ENCODE assay signal across 10 cellular contexts in genomic region chr2:118269408-118270051, GRCh38.
DNase-seq lines count a peak whose midpoint lies in the region; ATAC-seq and TF ChIP-seq lines count a peak whose summit lies in the region.
"Had no signal": no experiment of that assay in that cellular context is flagged by ENCODE, and none has a peak within 500 bp of the region (broad histone marks: within the 10 kb centered on the region; RNA-seq: fewer than 3 reads in every experiment).

No MANE protein-coding gene starts in this region.

- H3K27me3 ChIP-seq in A673 (replicated peaks; ENCODE audit: insufficient read depth, low read depth, low read length, poor library complexity) (peaks cover 3% of the 10 kb centered on the region), Karpas-422 (ENCODE audit: low read length) (no peaks in the 10 kb centered on the region)
- H3K27me3 ChIP-seq in naive thymus-derived CD4-positive, alpha-beta T cell (ENCODE audit: control insufficient read depth in 2 of 2, insufficient read depth in 2 of 2, low read length in 2 of 2): no peaks in the 10 kb centered on the region

- TF ChIP-seq CTCF in A673 (conservative IDR thresholded peaks at IDR 0.05; ENCODE audit: low read depth, low read length): peak; percentile 20; the same call in 1 of the 2 replicates
- peak; percentile 39 for TF ChIP-seq CTCF in endothelial cell (IDR thresholded peaks at IDR 0.05; ENCODE audit: unreplicated experiment)
- no peak for TF ChIP-seq CTCF in GM20000 (IDR thresholded peaks at IDR 0.05; ENCODE audit: extremely low read depth, missing control alignments)

- H3K9me3 Mint-ChIP-seq in endothelial cell (ENCODE audit: unreplicated experiment): no peaks in the 10 kb centered on the region
- no peaks in the 10 kb centered on the region for H3K9me3 Mint-ChIP-seq in naive thymus-derived CD4-positive, alpha-beta T cell
- H3K9me3 Mint-ChIP-seq in activated CD4-positive, alpha-beta T cell treated with anti-CD3 and anti-CD28 coated beads for 36 hours (ENCODE audit: low read depth): no peaks in the 10 kb centered on the region

- H3K27ac ChIP-seq in A673 (ENCODE audit: low read depth, low read length, poor library complexity, severe bottlenecking) (no peak overlapping the region), Karpas-422 (ENCODE audit: low read length) (no peak overlapping the region)
- no peak overlapping the region for H3K27ac ChIP-seq in naive thymus-derived CD4-positive, alpha-beta T cell (ENCODE audit: low read depth, low read length)

- no peak overlapping the region for H2AFZ ChIP-seq in Karpas-422 (ENCODE audit: low read length)

- H3K36me3 ChIP-seq in A673 (ENCODE audit: insufficient read depth, low read length, poor library complexity, severe bottlenecking) (no peaks in the 10 kb centered on the region), Karpas-422 (ENCODE audit: insufficient read depth, low read length) (no peaks in the 10 kb centered on the region)
- no peaks in the 10 kb centered on the region for H3K36me3 ChIP-seq in naive thymus-derived CD4-positive, alpha-beta T cell (ENCODE audit: control insufficient read depth in 2 of 3, insufficient read depth in 3 of 3, low read length in 3 of 3)

- H3K4me3 Mint-ChIP-seq in endothelial cell (ENCODE audit: unreplicated experiment): no peak overlapping the region
- H3K4me3 Mint-ChIP-seq in naive thymus-derived CD4-positive, alpha-beta T cell: no peak overlapping the region
- H3K4me3 Mint-ChIP-seq in activated CD4-positive, alpha-beta T cell treated with anti-CD3 and anti-CD28 coated beads for 36 hours: no peak overlapping the region
- H3K4me3 Mint-ChIP-seq: CD14-positive monocyte had no signal

- H3K9me3 ChIP-seq in A673 (ENCODE audit: low read depth, low read length, poor library complexity, severe bottlenecking): no peaks in the 10 kb centered on the region
- no peaks in the 10 kb centered on the region for H3K9me3 ChIP-seq in Karpas-422 (ENCODE audit: low read length)
- no peaks in the 10 kb centered on the region for H3K9me3 ChIP-seq in naive thymus-derived CD4-positive, alpha-beta T cell (ENCODE audit: control insufficient read depth in 2 of 3, low read length in 3 of 3)

- intact Hi-C loops in A673 (cut with micrococcal nuclease; ENCODE audit: unreplicated experiment): no loop called here
- intact Hi-C loops in naive thymus-derived CD4-positive, alpha-beta T cell (cut with micrococcal nuclease): no loop called here
- intact Hi-C loops in activated CD4-positive, alpha-beta T cell treated with anti-CD3 and anti-CD28 coated beads for 36 hours (cut with DNase I, micrococcal nuclease): no loop called here

- H3K4me1 Mint-ChIP-seq in endothelial cell (ENCODE audit: unreplicated experiment): no peaks in the 10 kb centered on the region
- no peaks in the 10 kb centered on the region for H3K4me1 Mint-ChIP-seq in naive thymus-derived CD4-positive, alpha-beta T cell
- no peaks in the 10 kb centered on the region for H3K4me1 Mint-ChIP-seq in activated CD4-positive, alpha-beta T cell treated with anti-CD3 and anti-CD28 coated beads for 36 hours
- H3K4me1 Mint-ChIP-seq: CD14-positive monocyte had no signal

- no peak overlapping the region for H3K4me2 ChIP-seq in Karpas-422 (ENCODE audit: low read depth, low read length, poor library complexity, severe bottlenecking)

- H3K4me3 ChIP-seq in A673 (ENCODE audit: low read depth, low read length, poor library complexity, severe bottlenecking): no peak overlapping the region
- no peak overlapping the region for H3K4me3 ChIP-seq in Karpas-422 (ENCODE audit: low read length)
- no peak overlapping the region for H3K4me3 ChIP-seq in naive thymus-derived CD4-positive, alpha-beta T cell (ENCODE audit: low read length)

- peak; percentile 89 for ATAC-seq in GM18867 (IDR thresholded peaks at IDR 0.05; ENCODE audit: unreplicated experiment)
- no peak for ATAC-seq in naive thymus-derived CD4-positive, alpha-beta T cell
- no peak for ATAC-seq in activated CD4-positive, alpha-beta T cell treated with anti-CD3 and anti-CD28 coated beads for 36 hours

- no peak for DNase-seq in A673 (ENCODE audit: low spot score)
- peak; percentile 51 for DNase-seq in Karpas-422
- DNase-seq in endothelial cell (ENCODE audit: low spot score): no peak
- DNase-seq in NCI-H128 (lab: John Stamatoyannopoulos, UW; ENCODE audit: unreplicated experiment): no peak
- no peak for DNase-seq in naive thymus-derived CD4-positive, alpha-beta T cell
- no peak for DNase-seq in activated CD4-positive, alpha-beta T cell treated with anti-CD3 and anti-CD28 coated beads for 36 hours
- DNase-seq in GM20000 (ENCODE audit: low spot score): no peak
- DNase-seq: NCI-H446 had no signal

- POLR2A ChIA-PET in A673 (lab: Charles Lee; ENCODE audit: low non-redundant PET): no interaction called here
- POLR2A ChIA-PET in naive thymus-derived CD4-positive, alpha-beta T cell (lab: Charles Lee): no interaction called here
- POLR2A ChIA-PET in activated CD4-positive, alpha-beta T cell treated with anti-CD3 and anti-CD28 coated beads for 36 hours (lab: Charles Lee): no interaction called here

- no peaks in the 10 kb centered on the region for H3K9me2 ChIP-seq in Karpas-422 (replicated peaks; ENCODE audit: insufficient read depth, low read length)

- BruUV-seq in A673 (replicated peaks; lab: Mats Ljungman, UMichigan): no TSS peak

- no peaks in the 10 kb centered on the region for H3K27me3 Mint-ChIP-seq in endothelial cell (ENCODE audit: unreplicated experiment)
- H3K27me3 Mint-ChIP-seq in naive thymus-derived CD4-positive, alpha-beta T cell: peaks cover 4 to 19% (median 12%) of the 10 kb centered on the region in 5 donors
- H3K27me3 Mint-ChIP-seq in activated CD4-positive, alpha-beta T cell treated with anti-CD3 and anti-CD28 coated beads for 36 hours: peaks cover 7% of the 10 kb centered on the region

- H4K20me1 ChIP-seq in Karpas-422 (ENCODE audit: insufficient read depth, low read depth, low read length): no peaks in the 10 kb centered on the region

- CTCF ChIA-PET in A673 (lab: Charles Lee): no interaction called here
- CTCF ChIA-PET in naive thymus-derived CD4-positive, alpha-beta T cell (lab: Charles Lee): interaction anchor here (0.7 kb wide), 1 partner anchor 351 kb away, joined by 4 read pairs; no protein-coding TSS in a partner anchor
- CTCF ChIA-PET in activated CD4-positive, alpha-beta T cell treated with anti-CD3 and anti-CD28 coated beads for 36 hours (lab: Charles Lee): interaction anchor here (0.5 to 0.7 kb wide), 2 partner anchors 237 to 583 kb away, joined by 3 read pairs; no protein-coding TSS in a partner anchor

- H3K79me2 ChIP-seq in Karpas-422 (ENCODE audit: low read length): no peaks in the 10 kb centered on the region

- H3K36me3 Mint-ChIP-seq in endothelial cell (ENCODE audit: low read depth, unreplicated experiment): no peaks in the 10 kb centered on the region
- H3K36me3 Mint-ChIP-seq in naive thymus-derived CD4-positive, alpha-beta T cell: no peaks in the 10 kb centered on the region
- no peaks in the 10 kb centered on the region for H3K36me3 Mint-ChIP-seq in activated CD4-positive, alpha-beta T cell treated with anti-CD3 and anti-CD28 coated beads for 36 hours (ENCODE audit: low read depth)
- H3K36me3 Mint-ChIP-seq: CD14-positive monocyte had no signal

- no peaks in the 10 kb centered on the region for H3K4me1 ChIP-seq in A673 (ENCODE audit: insufficient read depth, low read length, poor library complexity, severe bottlenecking)
- H3K4me1 ChIP-seq in Karpas-422 (ENCODE audit: low read length): no peaks in the 10 kb centered on the region
- no peaks in the 10 kb centered on the region for H3K4me1 ChIP-seq in naive thymus-derived CD4-positive, alpha-beta T cell (ENCODE audit: control insufficient read depth in 2 of 2, insufficient read depth in 2 of 2, low read length in 2 of 2)

- no peak overlapping the region for H3K9ac ChIP-seq in Karpas-422 (ENCODE audit: low read length)

- H3K27ac Mint-ChIP-seq in endothelial cell (ENCODE audit: unreplicated experiment): no peak overlapping the region
- no peak overlapping the region for H3K27ac Mint-ChIP-seq in naive thymus-derived CD4-positive, alpha-beta T cell
- no peak overlapping the region for H3K27ac Mint-ChIP-seq in activated CD4-positive, alpha-beta T cell treated with anti-CD3 and anti-CD28 coated beads for 36 hours
